Comparison of ENCODE assay signal across 8 cellular contexts in the genomic region with DNA sequence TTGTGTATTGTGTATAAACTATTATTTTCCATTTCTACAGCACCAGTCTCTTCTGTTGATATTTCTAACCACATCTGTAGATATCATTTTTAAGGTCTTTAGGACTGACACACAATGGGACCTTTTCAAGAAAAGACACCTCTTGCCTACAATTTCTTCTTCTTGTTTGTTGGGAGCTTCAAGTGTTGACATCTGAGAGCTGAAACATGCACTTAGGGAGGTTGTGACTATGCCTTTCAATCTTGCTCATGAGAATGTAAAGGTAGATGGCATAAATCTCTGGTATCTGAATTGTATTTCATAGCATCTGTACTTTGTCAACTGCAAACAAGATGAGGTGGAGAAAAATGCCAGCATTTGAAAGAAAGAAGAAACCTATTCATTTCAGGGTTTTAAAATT.
"Had no signal": no experiment of that assay in that cellular context is flagged by ENCODE, and none has a peak within 500 bp of the region (broad histone marks: within the 10 kb centered on the region; RNA-seq: fewer than 3 reads in every experiment).

No MANE protein-coding gene starts in this region.

- H3K9me3 ChIP-seq: HAP-1 had no signal

- H3K4me3 ChIP-seq: GM23248, GM23338, HAP-1 had no signal

- H3K36me3 ChIP-seq: HAP-1 had no signal

- H3K27ac ChIP-seq: GM23248 had no signal

- H2AFZ ChIP-seq: GM23248, GM23338 had no signal

- DNase-seq: GM23248, GOT3, H7, H9, HCEC 1CT, HFFc6 had no signal

- H3K4me2 ChIP-seq: GM23338 had no signal

- H3K9ac ChIP-seq: GM23248 had no signal
